In the genomic region with DNA sequence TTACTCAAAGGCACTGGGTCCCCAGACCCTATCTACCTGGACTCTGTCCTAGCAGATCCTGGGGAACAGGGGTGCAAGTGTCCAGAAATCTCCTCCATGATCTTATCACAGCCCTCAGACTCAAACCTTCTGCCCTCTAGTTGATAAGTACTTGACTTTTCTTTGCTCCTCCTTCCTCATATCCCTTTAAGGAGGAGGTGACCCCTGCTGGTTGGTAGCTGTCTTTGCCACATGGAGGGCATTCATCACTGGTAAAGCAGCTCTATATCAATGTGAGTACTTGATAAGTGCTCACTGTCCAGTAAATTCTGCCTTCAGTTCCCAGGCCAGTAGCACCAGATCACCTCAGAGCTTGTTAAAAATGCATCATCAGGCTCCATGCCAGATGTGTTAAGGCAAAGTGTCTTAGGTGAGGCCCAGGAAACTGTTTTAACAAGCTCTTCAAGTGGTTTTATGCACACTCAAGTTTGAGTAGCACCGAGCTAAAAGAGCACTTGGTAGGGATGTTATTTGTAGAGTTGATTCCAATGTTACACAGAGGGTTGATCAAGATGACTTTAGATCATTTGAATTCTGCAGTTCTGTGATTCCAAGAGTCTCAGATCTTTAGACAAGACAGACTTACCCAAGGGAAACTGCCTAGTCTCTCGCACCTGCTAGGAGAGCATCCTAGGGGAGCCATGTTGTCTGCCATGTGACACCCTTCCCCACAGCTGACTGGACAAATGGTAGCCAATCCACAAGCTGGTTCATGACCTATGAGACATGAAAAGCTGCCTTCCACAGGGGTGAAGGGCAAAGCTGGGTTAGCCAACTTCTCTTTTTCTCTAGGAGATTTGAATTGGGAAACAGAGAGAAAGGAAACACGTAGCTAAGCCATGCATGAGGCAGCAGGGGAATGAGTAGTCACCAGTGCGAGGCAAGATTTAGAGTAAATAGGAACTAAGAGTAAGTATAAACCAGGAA, we compare ENCODE assay signal across 8 cellular contexts. TPM values are rescaled to one million over a fixed set of nuclear protein-coding genes. Genes with fewer than 3 reads are reported as not detected.
DNase-seq lines count a peak whose midpoint lies in the region; ATAC-seq and TF ChIP-seq lines count a peak whose summit lies in the region.

No MANE protein-coding gene starts in this region.

- H3K4me1 Mint-ChIP-seq in activated CD4-positive, alpha-beta T cell treated with anti-CD3 and anti-CD28 coated beads, Interleukin-2, amount 10 ng/mL, durations not matched to agents 7 days and 5 days, result peaks cover 38% of the 10 kb centered on the region
- no peaks in the 10 kb centered on the region for H3K4me1 Mint-ChIP-seq in neural crest cell

- H3K9me3 Mint-ChIP-seq in activated CD4-positive, alpha-beta T cell treated with anti-CD3 and anti-CD28 coated beads, Interleukin-2, amount 10 ng/mL, durations not matched to agents 7 days and 5 days, result no peaks in the 10 kb centered on the region
- H3K9me3 Mint-ChIP-seq in neural crest cell, result no peaks in the 10 kb centered on the region

- ATAC-seq in HG02973 (IDR thresholded peaks at IDR 0.05; ENCODE audit: unreplicated experiment), result peak; percentile 67
- ATAC-seq in HG03139 (IDR thresholded peaks at IDR 0.05; ENCODE audit: unreplicated experiment), result no peak

- POLR2A ChIA-PET in activated CD4-positive, alpha-beta T cell treated with anti-CD3 and anti-CD28 coated beads, Interleukin-2, amount 10 ng/mL, durations not matched to agents 7 days and 5 days (lab: Charles Lee), result no interaction called here

- H3K27ac Mint-ChIP-seq in activated CD4-positive, alpha-beta T cell treated with anti-CD3 and anti-CD28 coated beads, Interleukin-2, amount 10 ng/mL, durations not matched to agents 7 days and 5 days, result no peak overlapping the region
- H3K27ac Mint-ChIP-seq in neural crest cell (ENCODE audit: unreplicated experiment), result no peak overlapping the region

- H3K36me3 Mint-ChIP-seq in activated CD4-positive, alpha-beta T cell treated with anti-CD3 and anti-CD28 coated beads, Interleukin-2, amount 10 ng/mL, durations not matched to agents 7 days and 5 days (ENCODE audit: low read depth), result no peaks in the 10 kb centered on the region
- H3K36me3 Mint-ChIP-seq in neural crest cell (ENCODE audit: low read depth), result no peaks in the 10 kb centered on the region

- peak; percentile 68 for TF ChIP-seq CTCF in neural crest cell (conservative IDR thresholded peaks at IDR 0.05)

- DNase-seq in ELF-1 (ENCODE audit: low read depth, low spot score) (peak; percentile 54), NCI-H524 (lab: John Stamatoyannopoulos, UW) (peak; percentile 59 to 79), fibroblast of gingiva (ENCODE audit: low read depth) (peak; percentile 55), neural crest cell (ENCODE audit: low read depth, low spot score) (peak; percentile 22), ureter (ENCODE audit: low spot score) (no peak)
- peak; percentile 76 for DNase-seq in activated CD4-positive, alpha-beta T cell treated with anti-CD3 and anti-CD28 coated beads, Interleukin-2, amount 10 ng/mL, durations not matched to agents 7 days and 5 days

- CTCF ChIA-PET in activated CD4-positive, alpha-beta T cell treated with anti-CD3 and anti-CD28 coated beads, Interleukin-2, amount 10 ng/mL, durations not matched to agents 7 days and 5 days (lab: Charles Lee), result interaction anchor here (0.6 to 1.8 kb wide), 19 partner anchors 10 to 401 kb away, joined by 3 to 8 read pairs (median 3); partner anchors contain the start of genes NFYA, OARD1, TREML1 and TREML2

- H3K27me3 Mint-ChIP-seq in activated CD4-positive, alpha-beta T cell treated with anti-CD3 and anti-CD28 coated beads, Interleukin-2, amount 10 ng/mL, durations not matched to agents 7 days and 5 days, result peaks cover 6% of the 10 kb centered on the region
- peaks cover 5% of the 10 kb centered on the region for H3K27me3 Mint-ChIP-seq in neural crest cell (ENCODE audit: low read depth)

- no peak overlapping the region for H3K4me3 Mint-ChIP-seq in activated CD4-positive, alpha-beta T cell treated with anti-CD3 and anti-CD28 coated beads, Interleukin-2, amount 10 ng/mL, durations not matched to agents 7 days and 5 days
- H3K4me3 Mint-ChIP-seq in neural crest cell, result no peak overlapping the region

RNA-seq across cellular contexts. Expression of gene TREML2, which starts 18.6 kb away (rescaled TPM):
- 10 to 100 TPM; 22.9 to 25.8 TPM for total RNA-seq in activated CD4-positive, alpha-beta T cell treated with anti-CD3 and anti-CD28 coated beads, Interleukin-2, amount 10 ng/mL, durations not matched to agents 7 days and 5 days
- total RNA-seq in neural crest cell (not detected in 2 replicates), ureter (0.16 TPM)

RNA-seq across cellular contexts. Expression of gene TREM2, which starts 19.4 kb away (rescaled TPM):
- total RNA-seq in activated CD4-positive, alpha-beta T cell treated with anti-CD3 and anti-CD28 coated beads, Interleukin-2, amount 10 ng/mL, durations not matched to agents 7 days and 5 days, result not detected
- total RNA-seq in neural crest cell, result not detected in 2 replicates
- 9.4 TPM for total RNA-seq in ureter

RNA-seq across cellular contexts. Expression of gene TREML1, which starts 28.2 kb away (rescaled TPM):
- total RNA-seq in activated CD4-positive, alpha-beta T cell treated with anti-CD3 and anti-CD28 coated beads, Interleukin-2, amount 10 ng/mL, durations not matched to agents 7 days and 5 days, result not detected
- total RNA-seq in neural crest cell (not detected in 2 replicates), ureter (0.86 TPM)

RNA-seq across cellular contexts. Expression of gene TREML4, which starts 45.8 kb away (rescaled TPM):
- total RNA-seq in activated CD4-positive, alpha-beta T cell treated with anti-CD3 and anti-CD28 coated beads, Interleukin-2, amount 10 ng/mL, durations not matched to agents 7 days and 5 days, result not detected
- total RNA-seq in neural crest cell (not detected in 2 replicates), ureter (not detected)

Comparison
In these comparisons a context has a peak if more than half of its experiments do, and no peak if none do; other contexts are left out.
1. RNA of gene TREML2, which starts 18.6 kb away (total RNA-seq): 22.9 to 25.8 TPM in activated CD4-positive, alpha-beta T cell treated with anti-CD3 and anti-CD28 coated beads, Interleukin-2, amount 10 ng/mL, durations not matched to agents 7 days and 5 days; 0.16 TPM in ureter (single experiment) and not detected in neural crest cell; every median in the first group is over 10 times any median in the second.
2. RNA of gene TREM2, which starts 19.4 kb away (total RNA-seq): 9.4 TPM in ureter (single experiment); not detected in activated CD4-positive, alpha-beta T cell treated with anti-CD3 and anti-CD28 coated beads, Interleukin-2, amount 10 ng/mL, durations not matched to agents 7 days and 5 days and not detected in neural crest cell; every median in the first group is over 10 times any median in the second.